26 cellular contexts compared by ENCODE assay signal in genomic region chr10:12811725-12812310, GRCh38.
"Had no signal": no experiment of that assay in that cellular context is flagged by ENCODE, and none has a peak within 500 bp of the region (broad histone marks: within the 10 kb centered on the region; RNA-seq: fewer than 3 reads in every experiment).

No MANE protein-coding gene starts in this region.

- H2AFZ ChIP-seq: parathyroid adenoma had no signal

- H3K27me3 ChIP-seq: adrenal gland, ascending aorta, breast epithelium, colonic mucosa, neutrophil, right lobe of liver, spleen, upper lobe of left lung had no signal

- H3K9me3 ChIP-seq: colonic mucosa, lower lobe of right lung, neutrophil, right lobe of liver, thoracic aorta had no signal

- H3K27ac ChIP-seq: adrenal gland, ascending aorta, breast epithelium, colonic mucosa, epithelial cell of prostate, lower lobe of right lung, neutrophil, parathyroid adenoma, right lobe of liver, spleen, thoracic aorta, upper lobe of left lung, WERI-Rb-1 had no signal

- DNase-seq: activated CD4-positive, alpha-beta T cell treated with anti-CD3 and anti-CD28 coated beads for 1 hour; activated CD4-positive, alpha-beta T cell treated with anti-CD3 and anti-CD28 coated beads, Interleukin-2, amount 50 U/mL, for 1 hour; activated gamma-delta T cell treated with Interleukin-2 at 50 U/mL for 16 hours; activated T-cell treated with anti-CD3 and anti-CD28 coated beads, Interleukin-2, amount 50 U/mL, for 1 hour; adrenal gland; colonic mucosa; immature natural killer cell; lower lobe of right lung; mesendoderm; natural killer cell; right lobe of liver; stimulated activated CD4-positive, alpha-beta T cell treated with anti-CD3 and anti-CD28 coated beads, Interleukin-4, amount 100 ng/mL, for 1 hour; stimulated activated naive CD4-positive, alpha-beta T cell; T-helper 1 cell; upper lobe of left lung; WERI-Rb-1 had no signal

- H3K4me1 ChIP-seq: adrenal gland, ascending aorta, breast epithelium, colonic mucosa, lower lobe of right lung, parathyroid adenoma, right lobe of liver, spleen, upper lobe of left lung had no signal

- H3K36me3 ChIP-seq: adrenal gland, breast epithelium, colonic mucosa, neutrophil, right lobe of liver, thoracic aorta, WERI-Rb-1 had no signal

- H3K79me2 ChIP-seq: parathyroid adenoma had no signal

- FAIRE-seq: TTC549 had no signal

- ATAC-seq: activated naive CD4-positive, alpha-beta T cell treated with anti-CD3 and anti-CD28 coated beads, Interleukin-2, amount 50 U/mL, for 72 hours; left lobe of liver; lower lobe of right lung; natural killer cell; right lobe of liver had no signal

- H3K4me3 ChIP-seq: adrenal gland, ascending aorta, breast epithelium, colonic mucosa, lower lobe of right lung, right lobe of liver, spleen, thoracic aorta, upper lobe of left lung had no signal

- H3K9ac ChIP-seq: parathyroid adenoma had no signal
